Comparison of ENCODE assay signal across 8 cellular contexts in the genomic region with DNA sequence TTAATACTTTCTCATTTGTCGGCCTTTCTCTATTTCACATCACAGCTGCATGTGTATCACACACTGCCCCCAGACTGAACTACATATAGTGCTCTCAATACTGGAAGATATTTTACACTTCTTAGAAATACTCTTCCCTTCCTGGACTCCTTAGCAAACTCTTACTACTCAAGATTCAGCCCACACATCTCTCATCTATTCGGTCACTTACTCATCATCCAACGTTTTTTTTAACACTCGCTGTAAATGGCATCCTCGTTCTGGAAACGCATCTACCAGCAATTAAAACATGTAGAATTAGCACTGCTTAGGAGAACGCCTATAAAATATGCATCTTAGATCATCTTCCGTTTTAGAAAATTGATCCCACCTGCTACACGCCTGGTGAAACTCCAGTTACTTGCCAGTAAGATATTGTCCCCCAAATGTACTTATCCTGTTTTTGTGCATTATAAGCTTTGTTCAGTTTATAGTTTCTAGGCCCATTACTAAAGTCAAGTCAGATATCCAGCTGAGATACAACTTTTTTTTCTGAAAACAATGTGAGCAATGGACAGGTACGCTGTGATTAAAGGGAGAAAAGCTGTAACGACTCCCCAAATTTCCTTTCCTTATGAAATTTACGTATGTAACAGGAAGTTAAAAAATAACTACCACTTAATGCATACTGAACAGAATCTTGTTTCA. TPM values are rescaled to one million over a fixed set of nuclear protein-coding genes. Genes with fewer than 3 reads are reported as not detected.
DNase-seq lines count a peak whose midpoint lies in the region; ATAC-seq and TF ChIP-seq lines count a peak whose summit lies in the region.

No MANE protein-coding gene starts in this region.

- no peaks in the 10 kb centered on the region for H3K36me3 ChIP-seq in SJCRH30
- peaks cover 0 to 1% (median 0%) of the 10 kb centered on the region in 4 donors for H3K36me3 ChIP-seq in esophagus muscularis mucosa
- peaks cover 10% of the 10 kb centered on the region for H3K36me3 ChIP-seq in skeletal muscle satellite cell (ENCODE audit: insufficient read depth, low read length)

- TF ChIP-seq EP300 in esophagus muscularis mucosa (IDR thresholded peaks at IDR 0.05) = no peak

- H3K27me3 ChIP-seq in SJCRH30 = no peaks in the 10 kb centered on the region
- no peaks in the 10 kb centered on the region for H3K27me3 ChIP-seq in esophagus muscularis mucosa
- H3K27me3 ChIP-seq in skeletal muscle satellite cell (ENCODE audit: control insufficient read depth, insufficient read depth, low read length) = no peaks in the 10 kb centered on the region

- DNase-seq in GM12865 (ENCODE audit: low read depth) (no peak), SJCRH30 (no peak), esophagus muscularis mucosa (ENCODE audit: extremely low spot score) (no peak), GF-D8 (lab: John Stamatoyannopoulos, UW) (no peak), omental fat pad (ENCODE audit: low spot score) (no peak)

- H3K4me3 ChIP-seq in GM12865 (ENCODE audit: low read depth, low read length) (peak overlapping the region; percentile 87), SJCRH30 (peak overlapping the region; percentile 76), esophagus muscularis mucosa (peak overlapping the region; percentile 69 to 90 (median 81)), skeletal muscle satellite cell (ENCODE audit: low read length) (peak overlapping the region; percentile 81)

- ATAC-seq in HG02678 (IDR thresholded peaks at IDR 0.05; ENCODE audit: unreplicated experiment) = no peak
- no peak for ATAC-seq in GM21367 (IDR thresholded peaks at IDR 0.05; ENCODE audit: unreplicated experiment)
- no peak for ATAC-seq in omental fat pad (ENCODE audit: low FRiP score)

- no peak overlapping the region for H3K27ac ChIP-seq in SJCRH30
- peak overlapping the region; percentile 99 to 100 (median 100) for H3K27ac ChIP-seq in esophagus muscularis mucosa (replicated peaks in 1 of 4)

- H3K4me2 ChIP-seq in skeletal muscle satellite cell (ENCODE audit: low read length) = peak overlapping the region; percentile 98

- H3K4me1 ChIP-seq in SJCRH30 (no peaks in the 10 kb centered on the region), esophagus muscularis mucosa (peaks cover 18 to 42% (median 36%) of the 10 kb centered on the region in 4 donors), skeletal muscle satellite cell (ENCODE audit: control insufficient read depth, insufficient read depth, low read length) (peaks cover 20% of the 10 kb centered on the region)

- H3K9ac ChIP-seq in skeletal muscle satellite cell (ENCODE audit: low read depth, low read length) = peak overlapping the region; percentile 92

- intact Hi-C loops in esophagus muscularis mucosa (cut with DNase I) = loop anchor here (5.0 to 10.0 kb wide), 2 partner anchors 192 to 200 kb away; partner anchors contain the start of gene CFAP97

- WGBS in esophagus muscularis mucosa = 73% methylated on average over 12 of the region's 12 CpGs

- TF ChIP-seq POLR2A in esophagus muscularis mucosa (IDR thresholded peaks at IDR 0.05; ENCODE audit: low read depth) = no peak

- TF ChIP-seq CTCF in GM12865 (IDR thresholded peaks at IDR 0.05; ENCODE audit: insufficient read depth, low read depth, low read length, missing control alignments) = no peak
- TF ChIP-seq CTCF in esophagus muscularis mucosa (IDR thresholded peaks at IDR 0.05) = no peak
- TF ChIP-seq CTCF in omental fat pad (IDR thresholded peaks at IDR 0.05) = no peak

- H3K9me3 ChIP-seq in SJCRH30 (replicated peaks) (no peaks in the 10 kb centered on the region), esophagus muscularis mucosa (no peaks in the 10 kb centered on the region), skeletal muscle satellite cell (replicated peaks; ENCODE audit: low read length) (no peaks in the 10 kb centered on the region)

RNA-seq across cellular contexts. Expression of gene LRP2BP, which starts 1.0 kb away (rescaled TPM):
- 0.16 and 0.56 TPM in 2 replicates for total RNA-seq in SJCRH30 (2014; rRNA removed; shearing (Covaris generic))
- total RNA-seq in esophagus muscularis mucosa = 1 to 10 TPM in 1 of 4 donors, under 1 TPM in 3; 0.46 to 2.1 (median 0.57) TPM
- 0.25 and 0.66 TPM in 2 replicates for total RNA-seq in skeletal muscle satellite cell (2012; rRNA removed)
- 1 to 10 TPM in 3 of 4 donors, under 1 TPM in 1; 0.56 to 4.0 (median 1.7) TPM for total RNA-seq in omental fat pad

RNA-seq across cellular contexts. Expression of gene ANKRD37, which starts 1.9 kb away (rescaled TPM):
- total RNA-seq in SJCRH30 (2014; rRNA removed; shearing (Covaris generic)) = 4.1 and 4.3 TPM in 2 replicates
- total RNA-seq in esophagus muscularis mucosa (10 to 100 TPM in 3 of 4 donors, 1 to 10 TPM in 1; 8.3 to 13.3 (median 11.7) TPM), omental fat pad (10 to 100 TPM in 2 of 4 donors, 1 to 10 TPM in 2; 6.2 to 46.4 (median 11.1) TPM)
- total RNA-seq in skeletal muscle satellite cell (2012; rRNA removed) = 4.6 and 8.3 TPM in 2 replicates

RNA-seq across cellular contexts. Expression of gene UFSP2, which starts 31.1 kb away (rescaled TPM):
- 21.3 and 22.8 TPM in 2 replicates for total RNA-seq in SJCRH30 (2014; rRNA removed; shearing (Covaris generic))
- total RNA-seq in esophagus muscularis mucosa (10 to 100 TPM; 36.7 to 49.0 (median 40.6) TPM), omental fat pad (10 to 100 TPM; 22.5 to 44.8 (median 26.4) TPM)
- total RNA-seq in skeletal muscle satellite cell (2012; rRNA removed) = 30.7 and 43.9 TPM in 2 replicates
